Comparison of ENCODE assay signal across 1 cellular context in the genomic region with DNA sequence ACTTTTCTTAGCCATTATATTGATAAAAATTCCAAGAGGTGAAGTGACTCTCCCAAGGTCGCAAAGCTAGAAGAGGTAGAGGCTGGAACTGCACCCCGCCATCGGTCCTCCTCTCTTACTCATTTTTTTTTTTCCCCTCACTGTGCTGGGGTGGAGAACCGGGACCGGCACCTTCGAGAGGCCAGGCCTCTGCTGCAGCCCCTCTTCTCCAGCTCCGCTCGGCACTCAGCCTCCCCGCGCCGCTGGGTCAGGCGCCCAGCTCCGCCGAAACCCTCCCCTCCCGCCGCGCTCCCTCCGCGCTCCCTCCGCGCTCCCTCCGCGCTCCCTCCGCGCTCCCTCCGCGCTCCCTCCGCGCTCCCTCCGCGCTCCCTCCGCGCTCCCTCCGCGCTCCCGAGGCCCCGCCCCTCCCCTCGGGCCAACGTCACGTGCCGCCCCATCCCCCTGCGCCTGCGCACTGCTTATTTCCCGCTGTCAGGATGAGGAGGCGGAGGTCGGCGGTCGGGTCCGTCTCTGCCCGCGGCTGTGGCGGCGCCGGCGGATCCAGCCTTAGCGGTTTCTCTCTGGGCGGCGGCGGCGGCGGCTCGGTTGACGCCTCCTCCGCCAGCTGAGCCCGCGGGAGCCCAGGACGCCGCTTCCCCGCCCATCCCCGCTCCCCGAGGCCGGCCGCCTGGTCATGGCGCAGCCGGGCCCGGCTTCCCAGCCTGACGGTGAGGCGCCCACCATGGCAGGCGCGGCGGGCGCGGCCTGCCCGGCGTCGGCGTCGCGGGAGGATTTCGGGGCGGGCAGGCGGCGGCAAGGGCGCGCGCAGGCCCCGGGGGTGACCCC.
A peak's percentile ranks its signal among the peaks of the same experiment; 100 is the strongest.
TF ChIP-seq lines count a peak whose summit lies in the region.

A gene with protein sequence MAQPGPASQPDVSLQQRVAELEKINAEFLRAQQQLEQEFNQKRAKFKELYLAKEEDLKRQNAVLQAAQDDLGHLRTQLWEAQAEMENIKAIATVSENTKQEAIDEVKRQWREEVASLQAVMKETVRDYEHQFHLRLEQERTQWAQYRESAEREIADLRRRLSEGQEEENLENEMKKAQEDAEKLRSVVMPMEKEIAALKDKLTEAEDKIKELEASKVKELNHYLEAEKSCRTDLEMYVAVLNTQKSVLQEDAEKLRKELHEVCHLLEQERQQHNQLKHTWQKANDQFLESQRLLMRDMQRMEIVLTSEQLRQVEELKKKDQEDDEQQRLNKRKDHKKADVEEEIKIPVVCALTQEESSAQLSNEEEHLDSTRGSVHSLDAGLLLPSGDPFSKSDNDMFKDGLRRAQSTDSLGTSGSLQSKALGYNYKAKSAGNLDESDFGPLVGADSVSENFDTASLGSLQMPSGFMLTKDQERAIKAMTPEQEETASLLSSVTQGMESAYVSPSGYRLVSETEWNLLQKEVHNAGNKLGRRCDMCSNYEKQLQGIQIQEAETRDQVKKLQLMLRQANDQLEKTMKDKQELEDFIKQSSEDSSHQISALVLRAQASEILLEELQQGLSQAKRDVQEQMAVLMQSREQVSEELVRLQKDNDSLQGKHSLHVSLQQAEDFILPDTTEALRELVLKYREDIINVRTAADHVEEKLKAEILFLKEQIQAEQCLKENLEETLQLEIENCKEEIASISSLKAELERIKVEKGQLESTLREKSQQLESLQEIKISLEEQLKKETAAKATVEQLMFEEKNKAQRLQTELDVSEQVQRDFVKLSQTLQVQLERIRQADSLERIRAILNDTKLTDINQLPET (plus strand): TSS at position 471 of the 825 bp plus-strand sequence. CDS start 203 bp downstream, at position 674.

TF ChIP-seq in HepG2, 621 proteins besides CTCF, POLR2A, EP300 and RAD21 (continued from another document and continues in another):
- TF ChIP-seq ZNF3 (CRISPR knock-in tag; IDR thresholded peaks at IDR 0.05) (no peak), YY1 (IDR thresholded peaks at IDR 0.05; ENCODE audit: insufficient read depth, insufficient replicate concordance, low read depth, low read length) (no peak), ZMAT3 (CRISPR knock-in tag; conservative IDR thresholded peaks at IDR 0.05) (peak; percentile 35; the same call in 1 of the 2 replicates), FOXJ3 (CRISPR knock-in tag; IDR thresholded peaks at IDR 0.05; ENCODE audit: borderline replicate concordance) (no peak), ZNF572 (CRISPR knock-in tag; IDR thresholded peaks at IDR 0.05) (no peak), ZNF264 (CRISPR knock-in tag; IDR thresholded peaks at IDR 0.05) (no peak), RAD51 (IDR thresholded peaks at IDR 0.05; ENCODE audit: borderline replicate concordance) (peak; percentile 33; the same call in 1 of the 2 replicates), SNAPC2 (CRISPR knock-in tag; IDR thresholded peaks at IDR 0.05) (0 out of 2 replicates have a peak, but pooled peaks have one; percentile 36), POGZ (CRISPR knock-in tag; IDR thresholded peaks at IDR 0.05) (peak; percentile 86), BCL6 (CRISPR knock-in tag; IDR thresholded peaks at IDR 0.05) (peak; percentile 43; the same call in 1 of the 2 replicates), ZNF235 (CRISPR knock-in tag; IDR thresholded peaks at IDR 0.05; ENCODE audit: borderline replicate concordance) (peak; percentile 91; the same call in 1 of the 2 replicates), MED8 (CRISPR knock-in tag; IDR thresholded peaks at IDR 0.05; ENCODE audit: insufficient replicate concordance) (no peak), SMARCE1 (IDR thresholded peaks at IDR 0.05; ENCODE audit: borderline replicate concordance) (no peak), SP1 (IDR thresholded peaks at IDR 0.05) (no peak), SP1 (CRISPR knock-in tag; IDR thresholded peaks at IDR 0.05) (peak; percentile 95), NAIF1 (CRISPR knock-in tag; IDR thresholded peaks at IDR 0.05; ENCODE audit: borderline replicate concordance) (peak; percentile 58; the same call in 1 of the 2 replicates), ZNF446 (CRISPR knock-in tag; IDR thresholded peaks at IDR 0.05) (0 out of 2 replicates have a peak, but pooled peaks have one; percentile 15), ZNF326 (CRISPR knock-in tag; IDR thresholded peaks at IDR 0.05; ENCODE audit: borderline replicate concordance) (no peak), ZNF616 (CRISPR knock-in tag; IDR thresholded peaks at IDR 0.05; ENCODE audit: low read depth) (0 out of 2 replicates have a peak, but pooled peaks have one; percentile 67), MAZ (IDR thresholded peaks at IDR 0.05; ENCODE audit: borderline replicate concordance, low read depth, low read length) (peak; percentile 71), MAZ (CRISPR knock-in tag; IDR thresholded peaks at IDR 0.05; ENCODE audit: low read depth) (peak; percentile 91; the same call in 1 of the 2 replicates), ZNF138 (CRISPR knock-in tag; IDR thresholded peaks at IDR 0.05; ENCODE audit: low read depth) (no peak), SCMH1 (CRISPR knock-in tag; IDR thresholded peaks at IDR 0.05; ENCODE audit: borderline replicate concordance) (no peak), ZNF564 (CRISPR knock-in tag; IDR thresholded peaks at IDR 0.05) (no peak), ZFP90 (CRISPR knock-in tag; IDR thresholded peaks at IDR 0.05; ENCODE audit: borderline replicate concordance) (no peak), HNRNPLL (IDR thresholded peaks at IDR 0.05; ENCODE audit: low read depth, low read length, poor library complexity, severe bottlenecking) (peak; percentile 84), ZNF12 (CRISPR knock-in tag; IDR thresholded peaks at IDR 0.05) (0 out of 2 replicates have a peak, but pooled peaks have one; percentile 17)
- TF ChIP-seq, protein P1, sequence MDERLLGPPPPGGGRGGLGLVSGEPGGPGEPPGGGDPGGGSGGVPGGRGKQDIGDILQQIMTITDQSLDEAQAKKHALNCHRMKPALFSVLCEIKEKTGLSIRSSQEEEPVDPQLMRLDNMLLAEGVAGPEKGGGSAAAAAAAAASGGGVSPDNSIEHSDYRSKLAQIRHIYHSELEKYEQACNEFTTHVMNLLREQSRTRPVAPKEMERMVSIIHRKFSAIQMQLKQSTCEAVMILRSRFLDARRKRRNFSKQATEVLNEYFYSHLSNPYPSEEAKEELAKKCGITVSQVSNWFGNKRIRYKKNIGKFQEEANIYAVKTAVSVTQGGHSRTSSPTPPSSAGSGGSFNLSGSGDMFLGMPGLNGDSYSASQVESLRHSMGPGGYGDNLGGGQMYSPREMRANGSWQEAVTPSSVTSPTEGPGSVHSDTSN (CRISPR knock-in tag; IDR thresholded peaks at IDR 0.05): no peak
- TF ChIP-seq, protein P2, sequence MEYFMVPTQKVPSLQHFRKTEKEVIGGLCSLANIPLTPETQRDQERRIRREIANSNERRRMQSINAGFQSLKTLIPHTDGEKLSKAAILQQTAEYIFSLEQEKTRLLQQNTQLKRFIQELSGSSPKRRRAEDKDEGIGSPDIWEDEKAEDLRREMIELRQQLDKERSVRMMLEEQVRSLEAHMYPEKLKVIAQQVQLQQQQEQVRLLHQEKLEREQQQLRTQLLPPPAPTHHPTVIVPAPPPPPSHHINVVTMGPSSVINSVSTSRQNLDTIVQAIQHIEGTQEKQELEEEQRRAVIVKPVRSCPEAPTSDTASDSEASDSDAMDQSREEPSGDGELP (IDR thresholded peaks at IDR 0.05; ENCODE audit: borderline replicate concordance, low read depth): no peak
- TF ChIP-seq, protein P3, sequence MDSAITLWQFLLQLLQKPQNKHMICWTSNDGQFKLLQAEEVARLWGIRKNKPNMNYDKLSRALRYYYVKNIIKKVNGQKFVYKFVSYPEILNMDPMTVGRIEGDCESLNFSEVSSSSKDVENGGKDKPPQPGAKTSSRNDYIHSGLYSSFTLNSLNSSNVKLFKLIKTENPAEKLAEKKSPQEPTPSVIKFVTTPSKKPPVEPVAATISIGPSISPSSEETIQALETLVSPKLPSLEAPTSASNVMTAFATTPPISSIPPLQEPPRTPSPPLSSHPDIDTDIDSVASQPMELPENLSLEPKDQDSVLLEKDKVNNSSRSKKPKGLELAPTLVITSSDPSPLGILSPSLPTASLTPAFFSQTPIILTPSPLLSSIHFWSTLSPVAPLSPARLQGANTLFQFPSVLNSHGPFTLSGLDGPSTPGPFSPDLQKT (CRISPR knock-in tag; IDR thresholded peaks at IDR 0.05; ENCODE audit: borderline replicate concordance): no peak
- TF ChIP-seq, protein P4, sequence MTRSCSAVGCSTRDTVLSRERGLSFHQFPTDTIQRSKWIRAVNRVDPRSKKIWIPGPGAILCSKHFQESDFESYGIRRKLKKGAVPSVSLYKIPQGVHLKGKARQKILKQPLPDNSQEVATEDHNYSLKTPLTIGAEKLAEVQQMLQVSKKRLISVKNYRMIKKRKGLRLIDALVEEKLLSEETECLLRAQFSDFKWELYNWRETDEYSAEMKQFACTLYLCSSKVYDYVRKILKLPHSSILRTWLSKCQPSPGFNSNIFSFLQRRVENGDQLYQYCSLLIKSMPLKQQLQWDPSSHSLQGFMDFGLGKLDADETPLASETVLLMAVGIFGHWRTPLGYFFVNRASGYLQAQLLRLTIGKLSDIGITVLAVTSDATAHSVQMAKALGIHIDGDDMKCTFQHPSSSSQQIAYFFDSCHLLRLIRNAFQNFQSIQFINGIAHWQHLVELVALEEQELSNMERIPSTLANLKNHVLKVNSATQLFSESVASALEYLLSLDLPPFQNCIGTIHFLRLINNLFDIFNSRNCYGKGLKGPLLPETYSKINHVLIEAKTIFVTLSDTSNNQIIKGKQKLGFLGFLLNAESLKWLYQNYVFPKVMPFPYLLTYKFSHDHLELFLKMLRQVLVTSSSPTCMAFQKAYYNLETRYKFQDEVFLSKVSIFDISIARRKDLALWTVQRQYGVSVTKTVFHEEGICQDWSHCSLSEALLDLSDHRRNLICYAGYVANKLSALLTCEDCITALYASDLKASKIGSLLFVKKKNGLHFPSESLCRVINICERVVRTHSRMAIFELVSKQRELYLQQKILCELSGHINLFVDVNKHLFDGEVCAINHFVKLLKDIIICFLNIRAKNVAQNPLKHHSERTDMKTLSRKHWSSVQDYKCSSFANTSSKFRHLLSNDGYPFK (CRISPR knock-in tag; IDR thresholded peaks at IDR 0.05; ENCODE audit: borderline replicate concordance): no peak
- TF ChIP-seq, protein P5, sequence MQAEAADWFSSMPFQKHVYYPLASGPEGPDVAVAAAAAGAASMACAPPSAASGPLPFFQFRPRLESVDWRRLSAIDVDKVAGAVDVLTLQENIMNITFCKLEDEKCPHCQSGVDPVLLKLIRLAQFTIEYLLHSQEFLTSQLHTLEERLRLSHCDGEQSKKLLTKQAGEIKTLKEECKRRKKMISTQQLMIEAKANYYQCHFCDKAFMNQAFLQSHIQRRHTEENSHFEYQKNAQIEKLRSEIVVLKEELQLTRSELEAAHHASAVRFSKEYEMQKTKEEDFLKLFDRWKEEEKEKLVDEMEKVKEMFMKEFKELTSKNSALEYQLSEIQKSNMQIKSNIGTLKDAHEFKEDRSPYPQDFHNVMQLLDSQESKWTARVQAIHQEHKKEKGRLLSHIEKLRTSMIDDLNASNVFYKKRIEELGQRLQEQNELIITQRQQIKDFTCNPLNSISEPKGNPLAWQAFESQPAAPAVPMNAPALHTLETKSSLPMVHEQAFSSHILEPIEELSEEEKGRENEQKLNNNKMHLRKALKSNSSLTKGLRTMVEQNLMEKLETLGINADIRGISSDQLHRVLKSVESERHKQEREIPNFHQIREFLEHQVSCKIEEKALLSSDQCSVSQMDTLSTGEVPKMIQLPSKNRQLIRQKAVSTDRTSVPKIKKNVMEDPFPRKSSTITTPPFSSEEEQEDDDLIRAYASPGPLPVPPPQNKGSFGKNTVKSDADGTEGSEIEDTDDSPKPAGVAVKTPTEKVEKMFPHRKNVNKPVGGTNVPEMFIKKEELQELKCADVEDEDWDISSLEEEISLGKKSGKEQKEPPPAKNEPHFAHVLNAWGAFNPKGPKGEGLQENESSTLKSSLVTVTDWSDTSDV (CRISPR knock-in tag; IDR thresholded peaks at IDR 0.05): no peak
- TF ChIP-seq, protein P6, sequence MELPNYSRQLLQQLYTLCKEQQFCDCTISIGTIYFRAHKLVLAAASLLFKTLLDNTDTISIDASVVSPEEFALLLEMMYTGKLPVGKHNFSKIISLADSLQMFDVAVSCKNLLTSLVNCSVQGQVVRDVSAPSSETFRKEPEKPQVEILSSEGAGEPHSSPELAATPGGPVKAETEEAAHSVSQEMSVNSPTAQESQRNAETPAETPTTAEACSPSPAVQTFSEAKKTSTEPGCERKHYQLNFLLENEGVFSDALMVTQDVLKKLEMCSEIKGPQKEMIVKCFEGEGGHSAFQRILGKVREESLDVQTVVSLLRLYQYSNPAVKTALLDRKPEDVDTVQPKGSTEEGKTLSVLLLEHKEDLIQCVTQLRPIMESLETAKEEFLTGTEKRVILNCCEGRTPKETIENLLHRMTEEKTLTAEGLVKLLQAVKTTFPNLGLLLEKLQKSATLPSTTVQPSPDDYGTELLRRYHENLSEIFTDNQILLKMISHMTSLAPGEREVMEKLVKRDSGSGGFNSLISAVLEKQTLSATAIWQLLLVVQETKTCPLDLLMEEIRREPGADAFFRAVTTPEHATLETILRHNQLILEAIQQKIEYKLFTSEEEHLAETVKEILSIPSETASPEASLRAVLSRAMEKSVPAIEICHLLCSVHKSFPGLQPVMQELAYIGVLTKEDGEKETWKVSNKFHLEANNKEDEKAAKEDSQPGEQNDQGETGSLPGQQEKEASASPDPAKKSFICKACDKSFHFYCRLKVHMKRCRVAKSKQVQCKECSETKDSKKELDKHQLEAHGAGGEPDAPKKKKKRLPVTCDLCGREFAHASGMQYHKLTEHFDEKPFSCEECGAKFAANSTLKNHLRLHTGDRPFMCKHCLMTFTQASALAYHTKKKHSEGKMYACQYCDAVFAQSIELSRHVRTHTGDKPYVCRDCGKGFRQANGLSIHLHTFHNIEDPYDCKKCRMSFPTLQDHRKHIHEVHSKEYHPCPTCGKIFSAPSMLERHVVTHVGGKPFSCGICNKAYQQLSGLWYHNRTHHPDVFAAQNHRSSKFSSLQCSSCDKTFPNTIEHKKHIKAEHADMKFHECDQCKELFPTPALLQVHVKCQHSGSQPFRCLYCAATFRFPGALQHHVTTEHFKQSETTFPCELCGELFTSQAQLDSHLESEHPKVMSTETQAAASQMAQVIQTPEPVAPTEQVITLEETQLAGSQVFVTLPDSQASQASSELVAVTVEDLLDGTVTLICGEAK (IDR thresholded peaks at IDR 0.05): no peak
- TF ChIP-seq, protein P6 (CRISPR knock-in tag; IDR thresholded peaks at IDR 0.05): no peak
